Comparison of ENCODE assay signal across 26 cellular contexts in the genomic region with DNA sequence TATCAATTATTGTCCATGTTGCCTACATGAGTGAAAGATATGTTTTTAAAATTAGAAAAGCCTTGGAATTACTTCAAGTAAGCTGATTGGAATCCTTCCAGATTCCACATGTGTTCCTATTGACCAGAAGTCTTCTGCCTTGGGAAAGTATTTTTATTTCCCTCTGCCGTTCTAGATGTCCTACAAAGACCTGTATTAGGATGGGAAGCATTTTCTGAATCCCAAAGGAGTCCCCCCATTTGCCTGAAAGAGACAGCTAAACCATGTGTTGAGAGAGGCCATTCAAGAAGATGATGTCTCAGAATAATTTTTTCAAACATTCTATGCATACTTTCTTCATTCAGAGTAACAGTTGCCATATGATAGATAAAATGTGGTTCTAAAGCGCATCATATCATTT. TPM values are rescaled to one million over a fixed set of nuclear protein-coding genes. Genes with fewer than 3 reads are reported as not detected.
DNase-seq lines count a peak whose midpoint lies in the region; ATAC-seq and TF ChIP-seq lines count a peak whose summit lies in the region.
"Had no signal": no experiment of that assay in that cellular context is flagged by ENCODE, and none has a peak within 500 bp of the region (broad histone marks: within the 10 kb centered on the region; RNA-seq: fewer than 3 reads in every experiment).

No MANE protein-coding gene starts in this region.

- H4K20me1 ChIP-seq in GM23248 (ENCODE audit: insufficient read depth): no peaks in the 10 kb centered on the region

- no peak overlapping the region for H3K9ac ChIP-seq in GM23248

- TF ChIP-seq CTCF in AG10803 (conservative IDR thresholded peaks at IDR 0.05; ENCODE audit: low read length) (no peak), cardiac fibroblast (IDR thresholded peaks at IDR 0.05; ENCODE audit: low read depth, low read length) (no peak), mesothelial cell of epicardium (IDR thresholded peaks at IDR 0.05; ENCODE audit: unreplicated experiment) (no peak), lower leg skin (IDR thresholded peaks at IDR 0.05) (no peak)

- no peaks in the 10 kb centered on the region for H3K9me3 Mint-ChIP-seq in mesothelial cell of epicardium

- TF ChIP-seq POLR2A in lower leg skin (IDR thresholded peaks at IDR 0.05): no peak

- peaks cover 23% of the 10 kb centered on the region for H3F3A ChIP-seq in GM23248 (ENCODE audit: insufficient read depth)

- H3K4me3 Mint-ChIP-seq in mesothelial cell of epicardium: no peak overlapping the region
- H3K4me3 Mint-ChIP-seq: naive thymus-derived CD8-positive, alpha-beta T cell; stimulated activated memory B cell treated with anti-CD40 and anti-IgM and Interleukin-4, amounts not matched to agents 10 μg/mL and 1 μg/mL and 100 μg/mL, for 72 hours had no signal

- WGBS in GM23248 (ENCODE audit: low coverage in 1 of 2, low lambda C conversion rate in 2 of 2, missing lambda C conversion rate in 2 of 2), 2 experiments: 6% methylated on average over 2 of the region's 2 CpGs
- 37 to 63% methylated on average over 2 of the region's 2 CpGs for WGBS in lower leg skin, 2 donors

- no peak overlapping the region for H3K4me3 ChIP-seq in AG10803 (ENCODE audit: low read length)
- H3K4me3 ChIP-seq in GM23248: no peak overlapping the region
- H3K4me3 ChIP-seq in cardiac fibroblast (replicated peaks in 1 of 2; ENCODE audit: low read depth in 2 of 2, low read length in 2 of 2): no peak overlapping the region
- H3K4me3 ChIP-seq in lower leg skin (ENCODE audit: low read depth, poor library complexity, severe bottlenecking): no peak overlapping the region
- H3K4me3 ChIP-seq: psoas muscle had no signal

- H3K9me3 ChIP-seq in GM23248 (ENCODE audit: low read depth): no peaks in the 10 kb centered on the region
- H3K9me3 ChIP-seq: psoas muscle had no signal

- H3K27ac ChIP-seq in GM23248: peak overlapping the region; percentile 12; the same call in 1 of the 2 replicates
- H3K27ac ChIP-seq: C4-2B, psoas muscle, VCaP had no signal

- no peaks in the 10 kb centered on the region for H3K36me3 Mint-ChIP-seq in mesothelial cell of epicardium

- H2AFZ ChIP-seq in GM23248: peak overlapping the region; percentile 49

- peaks cover 12% of the 10 kb centered on the region for H3K4me1 Mint-ChIP-seq in mesothelial cell of epicardium
- H3K4me1 Mint-ChIP-seq: naive thymus-derived CD8-positive, alpha-beta T cell had no signal

- intact Hi-C loops in lower leg skin (cut with DNase I; ENCODE audit: low total_unique reads): no loop called here

- in situ Hi-C loops in GM23248 (cut with MboI): no loop called here

- no peak for ATAC-seq in HG02642 (IDR thresholded peaks at IDR 0.05; ENCODE audit: poor library complexity, unreplicated experiment)
- ATAC-seq: activated naive CD4-positive, alpha-beta T cell treated with anti-CD3 and anti-CD28 coated beads, Interleukin-2, amount 50 U/mL, for 72 hours; left lobe of liver; naive thymus-derived CD8-positive, alpha-beta T cell; psoas muscle; stimulated activated memory B cell treated with anti-CD40 and anti-IgM and Interleukin-4, amounts not matched to agents 10 μg/mL and 1 μg/mL and 100 μg/mL, for 72 hours had no signal

- H3K4me1 ChIP-seq in GM23248 (ENCODE audit: insufficient read depth): peaks cover 43% of the 10 kb centered on the region

- peak overlapping the region; percentile 0 for H3K4me2 ChIP-seq in GM23248 (ENCODE audit: unreplicated experiment)

- H3K27me3 Mint-ChIP-seq in mesothelial cell of epicardium (ENCODE audit: low read depth): no peaks in the 10 kb centered on the region
- H3K27me3 Mint-ChIP-seq: naive thymus-derived CD8-positive, alpha-beta T cell; stimulated activated memory B cell treated with anti-CD40 and anti-IgM and Interleukin-4, amounts not matched to agents 10 μg/mL and 1 μg/mL and 100 μg/mL, for 72 hours had no signal

- H3K27ac Mint-ChIP-seq in mesothelial cell of epicardium: peak overlapping the region; percentile 2
- H3K27ac Mint-ChIP-seq: activated naive CD4-positive, alpha-beta T cell treated with anti-CD3 and anti-CD28 coated beads, Interleukin-2, amount 50 U/mL, for 72 hours; stimulated activated memory B cell treated with anti-CD40 and anti-IgM and Interleukin-4, amounts not matched to agents 10 μg/mL and 1 μg/mL and 100 μg/mL, for 72 hours had no signal

- H3K36me3 ChIP-seq in GM23248 (ENCODE audit: low read depth): no peaks in the 10 kb centered on the region

- H3K9me2 ChIP-seq in GM23248 (ENCODE audit: insufficient read depth): no peaks in the 10 kb centered on the region

- H3K79me2 ChIP-seq in GM23248 (ENCODE audit: insufficient read depth): no peaks in the 10 kb centered on the region

- H3K27me3 ChIP-seq in GM23248 (replicated peaks; ENCODE audit: insufficient read depth): no peaks in the 10 kb centered on the region

- DNase-seq in AG10803 (ENCODE audit: low read depth) (peak; percentile 81), GM23248 (peak; percentile 63), cardiac fibroblast (ENCODE audit: low read depth in 2 of 2) (peak; percentile 24 to 53), mesothelial cell of epicardium (ENCODE audit: low spot score in 2 of 2, unreplicated experiment in 2 of 2) (no peak), lower leg skin (ENCODE audit: low spot score in 2 of 2) (no peak), AML-193 (lab: John Stamatoyannopoulos, UW) (no peak)
- DNase-seq: activated CD4-positive, alpha-beta T cell treated with anti-CD3 and anti-CD28 coated beads for 4 hours; activated effector memory CD4-positive, alpha-beta T cell treated with Interleukin-2 at 50 U/mL for 16 hours; caudate nucleus; COR-L47; DMS79 treated with DMSO at 0.1 percent for 48 hours; erythroblast; midbrain; naive thymus-derived CD8-positive, alpha-beta T cell; NCI-H1048; NCI-H1694; NCI-H774; psoas muscle; T1000; trophoblast cell had no signal

RNA-seq across cellular contexts. Expression of a gene that starts 19.0 kb away (rescaled TPM):
- 197 and 211 TPM in 2 replicates for total RNA-seq in GM23248 (2014; rRNA removed; shearing (Covaris generic))
- polyA plus RNA-seq in GM23248 (2016; fragmentation: Nextera tagmentation; extraction: Ambion mirVana): 120 and 126 TPM in 2 replicates
- total RNA-seq in mesothelial cell of epicardium: 74.6 to 81.6 TPM (median 80.2 TPM) in 3 replicates
- 10 to 100 TPM; 24.6 to 53.0 (median 36.9) TPM for total RNA-seq in lower leg skin

Comparison
In these comparisons a context has a peak if more than half of its experiments do, and no peak if none do; other contexts are left out.
1. DNase-seq: peak in AG10803 (single experiment), GM23248 (single experiment) and cardiac fibroblast (2 of 2); none in mesothelial cell of epicardium (0 of 2), lower leg skin (0 of 2) and AML-193 (0 of 2).